ENCODE assay signal across 14 cellular contexts in the genomic region with DNA sequence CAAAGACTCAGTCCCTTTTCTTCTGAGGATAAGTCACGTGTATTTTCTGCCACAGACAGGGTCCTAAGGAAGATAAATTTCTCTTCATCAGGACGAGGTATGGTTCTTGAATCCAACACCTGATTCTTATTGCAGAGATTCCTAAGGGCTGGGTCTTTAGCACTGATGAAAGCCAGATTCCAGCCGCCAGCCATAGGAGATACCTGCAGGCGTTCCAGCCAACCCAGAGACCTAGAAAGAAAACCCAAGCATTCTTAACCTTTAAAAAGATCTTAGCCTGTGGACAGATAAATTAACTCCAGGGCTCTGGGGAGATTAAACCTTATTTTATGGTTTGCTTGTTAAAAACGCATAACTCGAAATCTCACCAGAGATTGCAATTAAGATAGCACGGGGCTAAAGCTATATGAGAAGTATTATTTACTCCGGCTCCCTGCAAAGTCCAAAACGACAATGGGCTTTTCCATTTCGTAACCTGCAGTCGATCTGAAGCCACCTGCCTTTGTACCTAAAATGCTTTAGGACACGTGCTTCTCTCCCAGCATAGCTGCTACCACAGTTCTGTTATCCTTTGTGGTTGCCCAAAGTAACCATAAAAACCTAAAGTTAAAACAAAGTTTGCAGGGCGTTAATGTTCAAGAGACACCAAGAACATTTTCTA.
DNase-seq lines count a peak whose midpoint lies in the region; ATAC-seq, FAIRE-seq and TF ChIP-seq lines count a peak whose summit lies in the region.
"Had no signal": no experiment of that assay in that cellular context is flagged by ENCODE, and none has a peak within 500 bp of the region (broad histone marks: within the 10 kb centered on the region; RNA-seq: fewer than 3 reads in every experiment).

No MANE protein-coding gene starts in this region.

- H3K27ac ChIP-seq in HepG2 (ENCODE audit: extremely low read length, insufficient read depth, low read length) (no peak overlapping the region), right lobe of liver (no peak overlapping the region)
- H3K27ac ChIP-seq: 22Rv1 had no signal

- H3K4me1 ChIP-seq in HepG2 (ENCODE audit: insufficient read depth, low read length) (peaks cover 18% of the 10 kb centered on the region), right lobe of liver (no peaks in the 10 kb centered on the region)

- POLR2A ChIA-PET in HepG2 (lab: Yijun Ruan, JAX): no interaction called here

- BruUV-seq in HepG2 (replicated peaks; lab: Mats Ljungman, UMichigan): no TSS peak

- H3K4me2 ChIP-seq in HepG2 (ENCODE audit: low read depth, low read length): no peak overlapping the region

- ATAC-seq in HepG2 (no peak), right lobe of liver (no peak), left colon (peak; percentile 29), HG02938 (IDR thresholded peaks at IDR 0.05; ENCODE audit: unreplicated experiment) (no peak), HG02623 (IDR thresholded peaks at IDR 0.05; ENCODE audit: unreplicated experiment) (no peak)
- ATAC-seq: CD8-positive, alpha-beta T cell had no signal

- H3K27me3 ChIP-seq in HepG2 (ENCODE audit: control insufficient read depth in 1 of 2, insufficient read depth in 2 of 2, low read length in 2 of 2) (peaks cover 6% of the 10 kb centered on the region in 2 experiments; a peak in 4 of 5 replicates), right lobe of liver (no peaks in the 10 kb centered on the region)

- no peak overlapping the region for H2AFZ ChIP-seq in HepG2 (ENCODE audit: low read length)

- WGBS in HepG2 (ENCODE audit: low lambda C conversion rate): 0% methylated on average over 13 of the region's 13 CpGs
- WGBS in right lobe of liver (ENCODE audit: insufficient coverage, low coverage, low lambda C conversion rate, missing lambda C conversion rate): 49% methylated on average over 13 of the region's 13 CpGs

- TF ChIP-seq POLR2A in HepG2 (IDR thresholded peaks at IDR 0.05; ENCODE audit: insufficient read depth in 1 of 2, low read depth in 2 of 2, low read length in 2 of 2) (no peak), right lobe of liver (IDR thresholded peaks at IDR 0.05) (no peak)

- CTCF ChIA-PET in HepG2 (lab: Yijun Ruan, JAX; ENCODE audit: low intra/inter-chr PET ratio, low total read pairs): no interaction called here

- no peaks in the 10 kb centered on the region for H3K79me2 ChIP-seq in HepG2 (ENCODE audit: insufficient read depth, low read length)

- in situ Hi-C loops in HepG2 (cut with HindIII; ENCODE audit: extremely low pct_ligation_motif_present, low pct_unique_long_range_greater_than_20kb): loop anchor here (25.0 kb wide), 1 partner anchor 330 kb away; no protein-coding TSS in a partner anchor

- H4K20me1 ChIP-seq in HepG2 (ENCODE audit: insufficient read depth, low read length): no peaks in the 10 kb centered on the region

- TF ChIP-seq CTCF in HepG2 (CRISPR knock-in tag; IDR thresholded peaks at IDR 0.05) (no peak), right lobe of liver (IDR thresholded peaks at IDR 0.05) (no peak), GM20000 (IDR thresholded peaks at IDR 0.05; ENCODE audit: extremely low read depth, missing control alignments) (no peak)

- no peaks in the 10 kb centered on the region for H3K9me3 ChIP-seq in HepG2 (ENCODE audit: low read length)
- no peaks in the 10 kb centered on the region for H3K9me3 ChIP-seq in right lobe of liver

- no peak overlapping the region for H3K9ac ChIP-seq in HepG2 (ENCODE audit: insufficient read depth, low read depth, low read length)

- intact Hi-C loops in HepG2 (cut with micrococcal nuclease; ENCODE audit: unreplicated experiment): no loop called here
- intact Hi-C loops in right lobe of liver (cut with DNase I): no loop called here
- intact Hi-C loops in left colon (cut with DNase I, micrococcal nuclease): no loop called here

- no peak overlapping the region for H3K4me3 ChIP-seq in HepG2 (replicated peaks in 1 of 3; ENCODE audit: insufficient read depth in 1 of 3, low read depth in 2 of 3, low read length in 3 of 3)
- no peak overlapping the region for H3K4me3 ChIP-seq in right lobe of liver

- FAIRE-seq in HepG2 (lab: Jason Lieb, UNC): no peak

- no peak for TF ChIP-seq EP300 in HepG2 (IDR thresholded peaks at IDR 0.05; ENCODE audit: low read depth in 2 of 2, low read length in 2 of 2)
- TF ChIP-seq EP300 in HepG2 (CRISPR knock-in tag; IDR thresholded peaks at IDR 0.05; ENCODE audit: borderline replicate concordance): no peak

- H3K36me3 ChIP-seq in HepG2 (replicated peaks in 1 of 2; ENCODE audit: control insufficient read depth in 1 of 2, insufficient read depth in 2 of 2, low read length in 2 of 2): no peaks in the 10 kb centered on the region
- no peaks in the 10 kb centered on the region for H3K36me3 ChIP-seq in right lobe of liver

- no peak for DNase-seq in HepG2 (ENCODE audit: low spot score)
- no peak for DNase-seq in right lobe of liver
- DNase-seq in NCI-H2107 (lab: John Stamatoyannopoulos, UW): peak; percentile 5
- no peak for DNase-seq in left colon
- DNase-seq in cerebellar nuclear complex (lab: John Stamatoyannopoulos, UW): no peak
- no peak for DNase-seq in GM20000 (ENCODE audit: low spot score)
- DNase-seq: CD8-positive, alpha-beta T cell; COR-L47; DND-41; GF-D8; HCEC 1CT had no signal

- no peak for TF ChIP-seq RAD21 in HepG2 (CRISPR knock-in tag; IDR thresholded peaks at IDR 0.05)

TF ChIP-seq in HepG2, 621 proteins besides CTCF, POLR2A, EP300 and RAD21:
- no peak for TF ChIP-seq RXRA (CRISPR knock-in tag; IDR thresholded peaks at IDR 0.05)
- TF ChIP-seq, protein P1, sequence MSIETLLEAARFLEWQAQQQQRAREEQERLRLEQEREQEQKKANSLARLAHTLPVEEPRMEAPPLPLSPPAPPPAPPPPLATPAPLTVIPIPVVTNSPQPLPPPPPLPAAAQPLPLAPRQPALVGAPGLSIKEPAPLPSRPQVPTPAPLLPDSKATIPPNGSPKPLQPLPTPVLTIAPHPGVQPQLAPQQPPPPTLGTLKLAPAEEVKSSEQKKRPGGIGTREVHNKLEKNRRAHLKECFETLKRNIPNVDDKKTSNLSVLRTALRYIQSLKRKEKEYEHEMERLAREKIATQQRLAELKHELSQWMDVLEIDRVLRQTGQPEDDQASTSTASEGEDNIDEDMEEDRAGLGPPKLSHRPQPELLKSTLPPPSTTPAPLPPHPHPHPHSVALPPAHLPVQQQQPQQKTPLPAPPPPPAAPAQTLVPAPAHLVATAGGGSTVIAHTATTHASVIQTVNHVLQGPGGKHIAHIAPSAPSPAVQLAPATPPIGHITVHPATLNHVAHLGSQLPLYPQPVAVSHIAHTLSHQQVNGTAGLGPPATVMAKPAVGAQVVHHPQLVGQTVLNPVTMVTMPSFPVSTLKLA (IDR thresholded peaks at IDR 0.05): peak; percentile 92
